In the genomic region with DNA sequence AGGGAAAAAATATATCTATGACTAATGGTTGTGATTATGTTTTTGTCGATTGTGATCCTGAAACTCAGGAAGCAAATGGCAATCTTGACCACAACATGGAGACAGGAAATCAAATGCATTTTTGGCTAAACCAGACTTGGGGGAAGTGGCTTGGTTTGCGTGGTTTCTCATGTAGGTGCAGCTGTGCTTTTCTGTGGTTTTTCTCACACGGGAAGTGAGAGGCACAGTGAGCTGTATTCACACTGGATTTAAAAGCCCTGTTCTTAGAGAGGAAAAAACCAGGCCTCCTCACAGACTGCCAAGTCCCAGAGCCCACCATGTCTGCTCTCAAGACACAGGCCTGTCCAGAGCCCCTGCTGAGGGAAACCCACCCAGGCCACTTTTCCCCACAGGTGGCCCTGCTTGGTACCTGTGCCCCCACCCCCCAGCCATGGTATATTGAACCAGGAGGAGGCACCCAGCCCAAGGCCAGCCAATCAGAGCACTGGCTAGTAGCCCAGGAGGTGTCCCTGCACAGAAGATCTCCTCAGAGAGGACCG, we compare ENCODE assay signal across 8 cellular contexts. TPM values are rescaled to one million over a fixed set of nuclear protein-coding genes. Genes with fewer than 3 reads are reported as not detected.
DNase-seq lines count a peak whose midpoint lies in the region; ATAC-seq and TF ChIP-seq lines count a peak whose summit lies in the region.

No MANE protein-coding gene starts in this region.

- peak overlapping the region; percentile 93 for H3K27ac Mint-ChIP-seq in activated T-cell treated with anti-CD3 and anti-CD28 coated beads, Interleukin-2, amount 50 U/mL, for 72 hours
- H3K27ac Mint-ChIP-seq in glutamatergic neuron (ENCODE audit: unreplicated experiment) = no peak overlapping the region

- DNase-seq in NOMO-1 treated with dmso at 0.1 percent for 144 hours (lab: John Stamatoyannopoulos, UW; ENCODE audit: unreplicated experiment) (peak; percentile 58), glomerular endothelial cell (ENCODE audit: extremely low read depth, low read depth, low spot score) (peak; percentile 98), glutamatergic neuron (no peak), NCI-H2081 (lab: John Stamatoyannopoulos, UW) (no peak)
- DNase-seq in activated T-cell treated with anti-CD3 and anti-CD28 coated beads, Interleukin-2, amount 50 U/mL, for 72 hours = peak; percentile 61 to 64
- peak; percentile 22 for DNase-seq in stimulated activated CD8-positive, alpha-beta memory T cell treated with anti-CD3 and anti-CD28 coated beads, Interleukin-12 subunit alpha, Interleukin-12 subunit beta, amount 100 ng/mL, for 4 hours (ENCODE audit: low read depth)

- TF ChIP-seq CTCF in glutamatergic neuron (IDR thresholded peaks at IDR 0.05; ENCODE audit: partially characterized antibody, unreplicated experiment) = no peak

- peaks cover 52% of the 10 kb centered on the region for H3K4me1 Mint-ChIP-seq in activated T-cell treated with anti-CD3 and anti-CD28 coated beads, Interleukin-2, amount 50 U/mL, for 72 hours (ENCODE audit: low read depth)
- peaks cover 3% of the 10 kb centered on the region for H3K4me1 Mint-ChIP-seq in glutamatergic neuron (ENCODE audit: low read depth, unreplicated experiment)

- H3K4me3 Mint-ChIP-seq in activated T-cell treated with anti-CD3 and anti-CD28 coated beads, Interleukin-2, amount 50 U/mL, for 72 hours = peak overlapping the region; percentile 69 to 87
- H3K4me3 Mint-ChIP-seq in glutamatergic neuron (ENCODE audit: unreplicated experiment) = no peak overlapping the region

- peaks cover 17% of the 10 kb centered on the region for H3K27me3 Mint-ChIP-seq in activated T-cell treated with anti-CD3 and anti-CD28 coated beads, Interleukin-2, amount 50 U/mL, for 72 hours (ENCODE audit: low read depth)
- H3K27me3 Mint-ChIP-seq in glutamatergic neuron (ENCODE audit: unreplicated experiment) = no peaks in the 10 kb centered on the region

- peak; percentile 83 for ATAC-seq in GM18499 (IDR thresholded peaks at IDR 0.05; ENCODE audit: insufficient read depth, unreplicated experiment)
- peak; percentile 89 for ATAC-seq in HG02642 (IDR thresholded peaks at IDR 0.05; ENCODE audit: poor library complexity, unreplicated experiment)
- ATAC-seq in activated T-cell treated with anti-CD3 and anti-CD28 coated beads, Interleukin-2, amount 50 U/mL, for 72 hours (replicated peaks in 1 of 2) = peak; percentile 92 to 93

- peaks cover 4 to 6% of the 10 kb centered on the region in 2 donors for H3K36me3 Mint-ChIP-seq in activated T-cell treated with anti-CD3 and anti-CD28 coated beads, Interleukin-2, amount 50 U/mL, for 72 hours (ENCODE audit: insufficient read depth in 2 of 2)
- H3K36me3 Mint-ChIP-seq in glutamatergic neuron (ENCODE audit: unreplicated experiment) = peaks cover 12% of the 10 kb centered on the region

- peaks cover 2% of the 10 kb centered on the region in 2 donors for H3K9me3 Mint-ChIP-seq in activated T-cell treated with anti-CD3 and anti-CD28 coated beads, Interleukin-2, amount 50 U/mL, for 72 hours
- no peaks in the 10 kb centered on the region for H3K9me3 Mint-ChIP-seq in glutamatergic neuron (ENCODE audit: unreplicated experiment)

RNA-seq across cellular contexts. Expression of gene BTD, which starts 46.2 kb away (rescaled TPM):
- 10 to 100 TPM in 1 of 2 donors, 1 to 10 TPM in 1; 5.9 to 11.0 TPM for total RNA-seq in activated T-cell treated with anti-CD3 and anti-CD28 coated beads, Interleukin-2, amount 50 U/mL, for 72 hours
- 24.8 and 37.6 TPM in 2 replicates for total RNA-seq in glomerular endothelial cell
- 12.7 TPM for total RNA-seq in glutamatergic neuron (ENCODE audit: unreplicated experiment)

RNA-seq across cellular contexts. Expression of gene HACL1, which starts 46.3 kb away (rescaled TPM):
- 10 to 100 TPM; 25.2 to 25.9 TPM for total RNA-seq in activated T-cell treated with anti-CD3 and anti-CD28 coated beads, Interleukin-2, amount 50 U/mL, for 72 hours
- 17.2 and 22.9 TPM in 2 replicates for total RNA-seq in glomerular endothelial cell
- 19.0 TPM for total RNA-seq in glutamatergic neuron (ENCODE audit: unreplicated experiment)

Comparison
In these comparisons a context has a peak if more than half of its experiments do, and no peak if none do; other contexts are left out.
1. DNase-seq: peak in NOMO-1 treated with dmso at 0.1 percent for 144 hours (single experiment), activated T-cell treated with anti-CD3 and anti-CD28 coated beads, Interleukin-2, amount 50 U/mL, for 72 hours (2 of 2), glomerular endothelial cell (single experiment) and stimulated activated CD8-positive, alpha-beta memory T cell treated with anti-CD3 and anti-CD28 coated beads, Interleukin-12 subunit alpha, Interleukin-12 subunit beta, amount 100 ng/mL, for 4 hours (single experiment); none in glutamatergic neuron (single experiment) and NCI-H2081 (0 of 2).
2. Peak in every context shown above with its lines, with median percentiles within 50 percentile points of each other: ATAC-seq.